In genomic region chr15:101692799-101693198, GRCh38 we compare ENCODE assay signal across 21 cellular contexts. TPM values are rescaled to one million over a fixed set of nuclear protein-coding genes. Genes with fewer than 3 reads are reported as not detected.
DNase-seq lines count a peak whose midpoint lies in the region; ATAC-seq, FAIRE-seq and TF ChIP-seq lines count a peak whose summit lies in the region.
"Had no signal": no experiment of that assay in that cellular context is flagged by ENCODE, and none has a peak within 500 bp of the region (broad histone marks: within the 10 kb centered on the region; RNA-seq: fewer than 3 reads in every experiment).

No MANE protein-coding gene starts in this region.

- H3K9me3 ChIP-seq in esophagus muscularis mucosa: no peaks in the 10 kb centered on the region
- H3K9me3 ChIP-seq: Caco-2, lower lobe of right lung had no signal

- no peak overlapping the region for H3K4me3 ChIP-seq in esophagus muscularis mucosa
- H3K4me3 ChIP-seq in H7 (ENCODE audit: insufficient read depth, low read depth, low read length): no peak overlapping the region
- H3K4me3 ChIP-seq: lower lobe of right lung had no signal

- no peaks in the 10 kb centered on the region for H3K4me1 ChIP-seq in esophagus muscularis mucosa
- H3K4me1 ChIP-seq: Caco-2, lower lobe of right lung had no signal

- TF ChIP-seq EP300 in esophagus muscularis mucosa (IDR thresholded peaks at IDR 0.05): no peak

- intact Hi-C loops in natural killer cell (cut with micrococcal nuclease): no loop called here
- intact Hi-C loops in activated T-helper 1 cell treated with anti-CD3 and anti-CD28 coated beads, Interleukin-12 subunit alpha, Interleukin-12 subunit beta, Interleukin-2, Interleukin-4 antibody, amounts not matched to agents 30 ng/mL and 10 ng/mL and 1 ng/mL, durations not matched to agents 14 hours and 24 hours and 36 hours (cut with micrococcal nuclease): loop anchor here (1.0 kb wide), 1 partner anchor 31 kb away; no protein-coding TSS in a partner anchor
- intact Hi-C loops in esophagus muscularis mucosa (cut with DNase I): no loop called here

- peak overlapping the region; percentile 51 for H3K4me3 Mint-ChIP-seq in natural killer cell treated with Interleukin-12 subunit alpha and Interleukin-12 subunit beta and Interleukin-15 and Interleukin-18, amount 100 ng/mL, for 72 hours
- H3K4me3 Mint-ChIP-seq in natural killer cell (no peak overlapping the region), type B pancreatic cell (no peak overlapping the region)
- peak overlapping the region; percentile 43 for H3K4me3 Mint-ChIP-seq in activated T-helper 1 cell treated with anti-CD3 and anti-CD28 coated beads, Interleukin-12 subunit alpha, Interleukin-12 subunit beta, Interleukin-2, Interleukin-4 antibody, amounts not matched to agents 30 ng/mL and 10 ng/mL and 1 ng/mL, durations not matched to agents 14 hours and 24 hours and 36 hours

- H3K27me3 Mint-ChIP-seq in natural killer cell treated with Interleukin-12 subunit alpha and Interleukin-12 subunit beta and Interleukin-15 and Interleukin-18, amount 100 ng/mL, for 72 hours: no peaks in the 10 kb centered on the region
- H3K27me3 Mint-ChIP-seq in natural killer cell (ENCODE audit: low read depth in 2 of 2) (no peaks in the 10 kb centered on the region), type B pancreatic cell (no peaks in the 10 kb centered on the region)
- no peaks in the 10 kb centered on the region for H3K27me3 Mint-ChIP-seq in activated T-helper 1 cell treated with anti-CD3 and anti-CD28 coated beads, Interleukin-12 subunit alpha, Interleukin-12 subunit beta, Interleukin-2, Interleukin-4 antibody, amounts not matched to agents 30 ng/mL and 10 ng/mL and 1 ng/mL, durations not matched to agents 14 hours and 24 hours and 36 hours (ENCODE audit: insufficient read depth)
- H3K27me3 Mint-ChIP-seq: IgD-negative memory B cell, naive B cell had no signal

- TF ChIP-seq CTCF in natural killer cell (IDR thresholded peaks at IDR 0.05) (no peak), esophagus muscularis mucosa (IDR thresholded peaks at IDR 0.05) (no peak), type B pancreatic cell (conservative IDR thresholded peaks at IDR 0.05) (no peak)

- peaks cover 27% of the 10 kb centered on the region for H3K36me3 Mint-ChIP-seq in natural killer cell treated with Interleukin-12 subunit alpha and Interleukin-12 subunit beta and Interleukin-15 and Interleukin-18, amount 100 ng/mL, for 72 hours
- H3K36me3 Mint-ChIP-seq in natural killer cell (peaks cover 16% of the 10 kb centered on the region), type B pancreatic cell (peaks cover 34% of the 10 kb centered on the region)
- H3K36me3 Mint-ChIP-seq in activated T-helper 1 cell treated with anti-CD3 and anti-CD28 coated beads, Interleukin-12 subunit alpha, Interleukin-12 subunit beta, Interleukin-2, Interleukin-4 antibody, amounts not matched to agents 30 ng/mL and 10 ng/mL and 1 ng/mL, durations not matched to agents 14 hours and 24 hours and 36 hours (ENCODE audit: low read depth): peaks cover 57% of the 10 kb centered on the region

- TF ChIP-seq POLR2A in esophagus muscularis mucosa (IDR thresholded peaks at IDR 0.05; ENCODE audit: low read depth): no peak

- H3K27me3 ChIP-seq in esophagus muscularis mucosa: no peaks in the 10 kb centered on the region
- H3K27me3 ChIP-seq in H7 (ENCODE audit: control insufficient read depth, insufficient read depth, low read length): no peaks in the 10 kb centered on the region
- H3K27me3 ChIP-seq: brain microvascular endothelial cell had no signal

- H3K36me3 ChIP-seq in esophagus muscularis mucosa: peaks cover 17 to 79% (median 51%) of the 10 kb centered on the region in 4 donors
- H3K36me3 ChIP-seq in H7 (replicated peaks; ENCODE audit: control insufficient read depth, insufficient read depth, low read length): peaks cover 2% of the 10 kb centered on the region

- FAIRE-seq in frontal cortex (lab: Jason Lieb, UNC): no peak
- FAIRE-seq: GM19239 had no signal

- DNase-seq in natural killer cell treated with Interleukin-12 subunit alpha and Interleukin-12 subunit beta and Interleukin-15 and Interleukin-18, amount 100 ng/mL, for 72 hours (ENCODE audit: low spot score): no peak
- DNase-seq in natural killer cell (no peak), esophagus muscularis mucosa (ENCODE audit: extremely low spot score) (peak; percentile 50), type B pancreatic cell (ENCODE audit: extremely low spot score, unreplicated experiment) (no peak), frontal cortex (ENCODE audit: low spot score in 2 of 2) (no peak), H7 (no peak), UCSD-AML1 (lab: John Stamatoyannopoulos, UW; ENCODE audit: unreplicated experiment) (no peak)
- no peak for DNase-seq in activated T-helper 1 cell treated with anti-CD3 and anti-CD28 coated beads, Interleukin-12 subunit alpha, Interleukin-12 subunit beta, Interleukin-2, Interleukin-4 antibody, amounts not matched to agents 30 ng/mL and 10 ng/mL and 1 ng/mL, durations not matched to agents 14 hours and 24 hours and 36 hours (ENCODE audit: low spot score)
- DNase-seq: AML-193; brain microvascular endothelial cell; Caco-2; lower lobe of right lung; NCI-H187 treated with DMSO at 0.1 percent for 48 hours; NCI-H446; posterior cingulate gyrus; RPMI8226; stimulated activated CD4-positive, alpha-beta T cell treated with anti-CD3 and anti-CD28 coated beads, Interleukin-4, amount 100 ng/mL, for 1 hour had no signal

- peaks cover 9 to 18% of the 10 kb centered on the region in 2 donors for H3K4me1 Mint-ChIP-seq in natural killer cell treated with Interleukin-12 subunit alpha and Interleukin-12 subunit beta and Interleukin-15 and Interleukin-18, amount 100 ng/mL, for 72 hours (ENCODE audit: low read depth in 2 of 2)
- H3K4me1 Mint-ChIP-seq in natural killer cell (peaks cover 19 to 21% of the 10 kb centered on the region in 2 donors), type B pancreatic cell (ENCODE audit: unreplicated experiment) (no peaks in the 10 kb centered on the region)
- H3K4me1 Mint-ChIP-seq in activated T-helper 1 cell treated with anti-CD3 and anti-CD28 coated beads, Interleukin-12 subunit alpha, Interleukin-12 subunit beta, Interleukin-2, Interleukin-4 antibody, amounts not matched to agents 30 ng/mL and 10 ng/mL and 1 ng/mL, durations not matched to agents 14 hours and 24 hours and 36 hours (ENCODE audit: low read depth): peaks cover 73% of the 10 kb centered on the region

- ATAC-seq in natural killer cell treated with Interleukin-12 subunit alpha and Interleukin-12 subunit beta and Interleukin-15 and Interleukin-18, amount 100 ng/mL, for 72 hours: no peak
- ATAC-seq in natural killer cell: no peak
- ATAC-seq: HCT116, lower lobe of right lung had no signal

- H3K27ac ChIP-seq in esophagus muscularis mucosa (replicated peaks in 1 of 4): no peak overlapping the region
- H3K27ac ChIP-seq: brain microvascular endothelial cell, lower lobe of right lung had no signal

- peak overlapping the region; percentile 48 to 58 for H3K27ac Mint-ChIP-seq in natural killer cell treated with Interleukin-12 subunit alpha and Interleukin-12 subunit beta and Interleukin-15 and Interleukin-18, amount 100 ng/mL, for 72 hours
- H3K27ac Mint-ChIP-seq in natural killer cell (no peak overlapping the region), type B pancreatic cell (peak overlapping the region; percentile 70)
- peak overlapping the region; percentile 88 for H3K27ac Mint-ChIP-seq in activated T-helper 1 cell treated with anti-CD3 and anti-CD28 coated beads, Interleukin-12 subunit alpha, Interleukin-12 subunit beta, Interleukin-2, Interleukin-4 antibody, amounts not matched to agents 30 ng/mL and 10 ng/mL and 1 ng/mL, durations not matched to agents 14 hours and 24 hours and 36 hours
- H3K27ac Mint-ChIP-seq: IgD-negative memory B cell had no signal

- H3K9me3 Mint-ChIP-seq in natural killer cell treated with Interleukin-12 subunit alpha and Interleukin-12 subunit beta and Interleukin-15 and Interleukin-18, amount 100 ng/mL, for 72 hours: no peaks in the 10 kb centered on the region
- H3K9me3 Mint-ChIP-seq in natural killer cell (no peaks in the 10 kb centered on the region), type B pancreatic cell (no peaks in the 10 kb centered on the region)
- H3K9me3 Mint-ChIP-seq in activated T-helper 1 cell treated with anti-CD3 and anti-CD28 coated beads, Interleukin-12 subunit alpha, Interleukin-12 subunit beta, Interleukin-2, Interleukin-4 antibody, amounts not matched to agents 30 ng/mL and 10 ng/mL and 1 ng/mL, durations not matched to agents 14 hours and 24 hours and 36 hours: no peaks in the 10 kb centered on the region
- H3K9me3 Mint-ChIP-seq: IgD-negative memory B cell had no signal

RNA-seq across cellular contexts. Expression of gene TARS3, which starts 31.5 kb away (rescaled TPM):
- 10 to 100 TPM in 1 of 2 donors, 1 to 10 TPM in 1; 9.1 to 15.8 TPM for total RNA-seq in natural killer cell treated with Interleukin-12 subunit alpha and Interleukin-12 subunit beta and Interleukin-15 and Interleukin-18, amount 100 ng/mL, for 72 hours
- total RNA-seq in natural killer cell (10 to 100 TPM; 11.6 to 20.5 (median 12.1) TPM), esophagus muscularis mucosa (10 to 100 TPM; 16.7 to 26.6 (median 23.5) TPM), type B pancreatic cell (ENCODE audit: low replicate concordance) (11.0 and 17.1 TPM in 2 replicates), frontal cortex (36.7 TPM)
- total RNA-seq in activated T-helper 1 cell treated with anti-CD3 and anti-CD28 coated beads, Interleukin-12 subunit alpha, Interleukin-12 subunit beta, Interleukin-2, Interleukin-4 antibody, amounts not matched to agents 30 ng/mL and 10 ng/mL and 1 ng/mL, durations not matched to agents 14 hours and 24 hours and 36 hours: 13.9 and 15.2 TPM in 2 replicates
- total RNA-seq in H7 (2014; rRNA removed; shearing (Covaris generic)): 6.2 and 8.0 TPM in 2 replicates

RNA-seq across cellular contexts. Expression of gene TM2D3, which starts 40.6 kb away (rescaled TPM):
- 10 to 100 TPM; 48.0 to 49.6 TPM for total RNA-seq in natural killer cell treated with Interleukin-12 subunit alpha and Interleukin-12 subunit beta and Interleukin-15 and Interleukin-18, amount 100 ng/mL, for 72 hours
- 10 to 100 TPM; 59.4 to 76.4 (median 71.2) TPM for total RNA-seq in natural killer cell
- 57.1 and 62.4 TPM in 2 replicates for total RNA-seq in activated T-helper 1 cell treated with anti-CD3 and anti-CD28 coated beads, Interleukin-12 subunit alpha, Interleukin-12 subunit beta, Interleukin-2, Interleukin-4 antibody, amounts not matched to agents 30 ng/mL and 10 ng/mL and 1 ng/mL, durations not matched to agents 14 hours and 24 hours and 36 hours
- 10 to 100 TPM; 35.5 to 50.5 (median 40.5) TPM for total RNA-seq in esophagus muscularis mucosa
- 35.7 and 50.0 TPM in 2 replicates for total RNA-seq in type B pancreatic cell (ENCODE audit: low replicate concordance)
- 102 TPM for total RNA-seq in frontal cortex
- total RNA-seq in H7 (2014; rRNA removed; shearing (Covaris generic)): 27.4 and 41.6 TPM in 2 replicates

Comparison
In these comparisons a context has a peak if more than half of its experiments do, and no peak if none do; other contexts are left out.
1. H3K27ac Mint-ChIP-seq: peak in natural killer cell treated with Interleukin-12 subunit alpha and Interleukin-12 subunit beta and Interleukin-15 and Interleukin-18, amount 100 ng/mL, for 72 hours (2 of 2), activated T-helper 1 cell treated with anti-CD3 and anti-CD28 coated beads, Interleukin-12 subunit alpha, Interleukin-12 subunit beta, Interleukin-2, Interleukin-4 antibody, amounts not matched to agents 30 ng/mL and 10 ng/mL and 1 ng/mL, durations not matched to agents 14 hours and 24 hours and 36 hours (single experiment) and type B pancreatic cell (single experiment); none in natural killer cell (0 of 2).
2. H3K4me3 Mint-ChIP-seq: peak in natural killer cell treated with Interleukin-12 subunit alpha and Interleukin-12 subunit beta and Interleukin-15 and Interleukin-18, amount 100 ng/mL, for 72 hours (single experiment) and activated T-helper 1 cell treated with anti-CD3 and anti-CD28 coated beads, Interleukin-12 subunit alpha, Interleukin-12 subunit beta, Interleukin-2, Interleukin-4 antibody, amounts not matched to agents 30 ng/mL and 10 ng/mL and 1 ng/mL, durations not matched to agents 14 hours and 24 hours and 36 hours (single experiment); none in natural killer cell (single experiment) and type B pancreatic cell (single experiment).